In the genomic region with DNA sequence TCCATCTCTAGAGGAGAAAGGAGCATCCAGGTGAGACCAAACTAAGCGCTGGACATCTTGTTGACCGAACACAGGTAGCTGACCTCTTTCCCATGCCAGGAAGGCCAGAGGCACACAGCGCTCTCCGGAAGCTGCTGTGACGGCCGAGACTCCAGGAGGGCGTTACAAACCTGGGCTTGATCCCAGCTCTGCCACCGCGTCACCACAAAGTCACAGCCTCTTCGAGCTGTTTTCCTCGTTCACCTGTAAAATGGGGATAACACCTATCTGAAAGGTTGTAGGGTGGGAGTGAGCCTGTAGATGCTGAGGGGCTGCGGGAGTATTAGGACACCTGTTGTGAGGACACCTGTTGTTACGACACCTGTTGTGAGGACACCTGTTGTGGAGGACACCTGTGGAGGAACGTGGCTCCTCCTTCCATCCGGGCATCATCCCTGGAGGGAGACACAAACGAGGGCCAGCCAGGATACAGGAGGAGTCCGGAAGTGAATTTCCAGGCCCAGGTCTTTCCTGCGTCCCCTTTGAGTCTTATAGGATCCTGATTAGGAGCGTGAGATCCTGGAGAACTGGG, we compare ENCODE assay signal across 24 cellular contexts. TPM values are rescaled to one million over a fixed set of nuclear protein-coding genes. Genes with fewer than 3 reads are reported as not detected.
"Had no signal": no experiment of that assay in that cellular context is flagged by ENCODE, and none has a peak within 500 bp of the region (broad histone marks: within the 10 kb centered on the region; RNA-seq: fewer than 3 reads in every experiment).

No MANE protein-coding gene starts in this region.

- H3K9me3 Mint-ChIP-seq: dendritic cell treated with granulocyte-macrophage colony-stimulating factor and Interleukin-4, amounts not matched to agents 40 ng/mL and 50 ng/mL, for 4 days; effector memory CD8-positive, alpha-beta T cell; memory B cell; mesothelial cell of epicardium; natural killer cell; neural crest cell; type B pancreatic cell had no signal

- H3K27ac Mint-ChIP-seq: dendritic cell treated with granulocyte-macrophage colony-stimulating factor and Interleukin-4, amounts not matched to agents 40 ng/mL and 50 ng/mL, for 4 days; effector memory CD8-positive, alpha-beta T cell; memory B cell; mesothelial cell of epicardium; progenitor cell of endocrine pancreas; type B pancreatic cell had no signal

- ATAC-seq: effector memory CD8-positive, alpha-beta T cell; gastroesophageal sphincter; left cardiac atrium; lower lobe of right lung; natural killer cell; right cardiac atrium had no signal

- DNase-seq: effector memory CD8-positive, alpha-beta T cell; esophagus squamous epithelium; foreskin fibroblast; left cardiac atrium; left ventricle myocardium inferior; lower lobe of right lung; natural killer cell; ovary; right cardiac atrium; stimulated activated CD4-positive, alpha-beta T cell treated with anti-CD3 and anti-CD28 coated beads, Interleukin-15, amount 100 ng/mL, for 24 hours; stimulated activated CD4-positive, alpha-beta T cell treated with anti-CD3 and anti-CD28 coated beads, Interleukin-2, amount 100 ng/mL, for 24 hours; stimulated activated CD4-positive, alpha-beta T cell treated with anti-CD3 and anti-CD28 coated beads, Interleukin-4, amount 100 ng/mL, for 4 hours; stimulated activated naive CD4-positive, alpha-beta T cell had no signal

- H3K36me3 Mint-ChIP-seq: mesothelial cell of epicardium, natural killer cell, type B pancreatic cell had no signal

- H3K4me1 ChIP-seq: gastroesophageal sphincter, left ventricle myocardium inferior, lower lobe of right lung, vagina had no signal

- FAIRE-seq: colon, keratinocyte had no signal

- H3K27ac ChIP-seq: gastroesophageal sphincter, left ventricle myocardium inferior, lower lobe of right lung, ovary, vagina had no signal

- H3K9me3 ChIP-seq: esophagus squamous epithelium, gastroesophageal sphincter, left ventricle myocardium inferior, lower lobe of right lung, ovary, vagina had no signal

- H3K36me3 ChIP-seq: esophagus squamous epithelium, gastroesophageal sphincter, left ventricle myocardium inferior, lower lobe of right lung, ovary, vagina had no signal

- H3K4me3 Mint-ChIP-seq: dendritic cell treated with granulocyte-macrophage colony-stimulating factor and Interleukin-4, amounts not matched to agents 40 ng/mL and 50 ng/mL, for 4 days; effector memory CD8-positive, alpha-beta T cell; memory B cell; mesothelial cell of epicardium; natural killer cell; neural crest cell; type B pancreatic cell had no signal

- H3K27me3 ChIP-seq: ovary, vagina had no signal

- H3K4me3 ChIP-seq: esophagus squamous epithelium, gastroesophageal sphincter, left ventricle myocardium inferior, lower lobe of right lung, ovary, vagina had no signal

RNA-seq across cellular contexts. Expression of a gene that starts 2.3 kb away (rescaled TPM):
- total RNA-seq: left cardiac atrium, myocyte, neural crest cell had no signal
- polyA plus RNA-seq: keratinocyte had no signal
